ENCODE assay signal across 7 cellular contexts in genomic region chrX:15746651-15747050, GRCh38. TPM values are rescaled to one million over a fixed set of nuclear protein-coding genes. Genes with fewer than 3 reads are reported as not detected.
DNase-seq lines count a peak whose midpoint lies in the region; ATAC-seq and TF ChIP-seq lines count a peak whose summit lies in the region.
"Not testable (repeated sequence)": the region's sequence is repeated elsewhere in the genome, so short reads cannot be mapped to it uniquely, and the experiment has no call there.

No MANE protein-coding gene starts in this region.

- not testable (repeated sequence) for H3T11ph ChIP-seq in H9 (ENCODE audit: low read length)

- H4K8ac ChIP-seq in H9 (replicated peaks; ENCODE audit: insufficient read length, low read depth, low read length): not testable (repeated sequence)

- H2BK5ac ChIP-seq in H9 (ENCODE audit: insufficient read length, low read length): not testable (repeated sequence)

- ATAC-seq in CD4-positive, alpha-beta T cell (ENCODE audit: poor library complexity); T-cell (replicated peaks in 1 of 4): not testable (repeated sequence)

- not testable (repeated sequence) for H2AFZ ChIP-seq in H9 (ENCODE audit: low read length)

- POLR2A ChIA-PET in CD4-positive, alpha-beta T cell (lab: Charles Lee): interaction anchor here (13.9 kb wide), 1 partner anchor 8 kb away, joined by 204 read pairs; the partner anchor contains the start of gene CA5B
- POLR2A ChIA-PET in T-cell (lab: Charles Lee): interaction anchor here in 1 of 2 donors (2.1 kb wide), 1 partner anchor 8 kb away, joined by 15 read pairs; the partner anchor contains the start of gene CA5B

- H3K36me3 Mint-ChIP-seq in CD4-positive, alpha-beta T cell (ENCODE audit: low read depth): peaks cover 80% of the 10 kb centered on the region
- H3K36me3 Mint-ChIP-seq in H9 (ENCODE audit: insufficient read depth in 1 of 3, low read depth in 3 of 3): peaks cover 3 to 14% (median 10%) of the 10 kb centered on the region in 3 experiments; a peak in 6 of 7 replicates
- H3K36me3 Mint-ChIP-seq in T-cell: peaks cover 49% of the 10 kb centered on the region
- H3K36me3 Mint-ChIP-seq in activated naive CD8-positive, alpha-beta T cell; mesothelial cell of epicardium; progenitor cell of endocrine pancreas (ENCODE audit: insufficient read depth): not testable (repeated sequence)

- H3K9me3 Mint-ChIP-seq in CD4-positive, alpha-beta T cell; H9; T-cell; activated naive CD8-positive, alpha-beta T cell (ENCODE audit: low read depth); mesothelial cell of epicardium; progenitor cell of endocrine pancreas (ENCODE audit: low read depth): not testable (repeated sequence)

- not testable (repeated sequence) for H3K4me1 ChIP-seq in H9 (ENCODE audit: insufficient read depth, low read length)
- peaks cover 20% of the 10 kb centered on the region for H3K4me1 ChIP-seq in left ventricle myocardium inferior

- H3K23me2 ChIP-seq in H9 (ENCODE audit: insufficient read length, low read depth, low read length, poor library complexity, severe bottlenecking): not testable (repeated sequence)

- H3K9ac ChIP-seq in H9 (ENCODE audit: extremely low read depth, insufficient read length, low read length): not testable (repeated sequence)

- H2BK12ac ChIP-seq in H9 (ENCODE audit: insufficient read length, low read depth, low read length): not testable (repeated sequence)

- H3K4me3 Mint-ChIP-seq in CD4-positive, alpha-beta T cell: peak overlapping the region; percentile 42
- H3K4me3 Mint-ChIP-seq in H9 (peak overlapping the region; percentile 12 to 15; a peak in 4 of 5 replicates), mesothelial cell of epicardium (peak overlapping the region; percentile 22), progenitor cell of endocrine pancreas (ENCODE audit: low read depth) (peak overlapping the region; percentile 43)
- not testable (repeated sequence) for H3K4me3 Mint-ChIP-seq in T-cell; activated naive CD8-positive, alpha-beta T cell

- H2BK120ac ChIP-seq in H9 (ENCODE audit: low read depth, low read length, poor library complexity, severe bottlenecking): not testable (repeated sequence)

- intact Hi-C loops in CD4-positive, alpha-beta T cell (cut with DNase I, micrococcal nuclease); left ventricle myocardium inferior (cut with micrococcal nuclease): not testable (repeated sequence)

- not testable (repeated sequence) for H3K56ac ChIP-seq in H9 (ENCODE audit: insufficient read length, low read depth, low read length)

- not testable (repeated sequence) for DNase-seq in CD4-positive, alpha-beta T cell; T-cell; left ventricle myocardium inferior; progenitor cell of endocrine pancreas (ENCODE audit: low spot score, unreplicated experiment)
- peak; percentile 36 for DNase-seq in H9
- DNase-seq in mesothelial cell of epicardium (ENCODE audit: low spot score in 2 of 2, unreplicated experiment in 2 of 2): peak in 1 of 2 experiments; percentile 47

- not testable (repeated sequence) for H3K9me3 ChIP-seq in CD4-positive, alpha-beta T cell (ENCODE audit: control insufficient read depth, low read length); H9 (ENCODE audit: control insufficient read depth, low read depth, low read length); left ventricle myocardium inferior (replicated peaks)

- H4K5ac ChIP-seq in H9 (ENCODE audit: insufficient read length, low read depth, low read length): not testable (repeated sequence)

- not testable (repeated sequence) for H3K79me2 ChIP-seq in H9 (ENCODE audit: insufficient read depth, low read length)

- not testable (repeated sequence) for TF ChIP-seq CTCF in CD4-positive, alpha-beta T cell (IDR thresholded peaks at IDR 0.05); H9 (conservative IDR thresholded peaks at IDR 0.05); left ventricle myocardium inferior (IDR thresholded peaks at IDR 0.05; ENCODE audit: borderline replicate concordance); mesothelial cell of epicardium (IDR thresholded peaks at IDR 0.05; ENCODE audit: unreplicated experiment); progenitor cell of endocrine pancreas (IDR thresholded peaks at IDR 0.05; ENCODE audit: unreplicated experiment)

- H3K4ac ChIP-seq in H9 (ENCODE audit: low read depth, low read length): not testable (repeated sequence)

- not testable (repeated sequence) for H3K18ac ChIP-seq in H9 (ENCODE audit: insufficient read length, low read depth, low read length)

- not testable (repeated sequence) for H3K14ac ChIP-seq in H9 (ENCODE audit: insufficient read depth, low read length)

- WGBS in H9 (ENCODE audit: extremely low coverage, insufficient read length, low lambda C conversion rate): no CpG with 5 or more reads among the region's 6 CpGs

- CTCF ChIA-PET in CD4-positive, alpha-beta T cell (lab: Charles Lee): interaction anchor here (0.6 to 1.0 kb wide), 2 partner anchors 9 to 13 kb away, joined by 3 read pairs; partner anchors contain the start of gene CA5B
- CTCF ChIA-PET in T-cell (lab: Charles Lee): interaction anchor here in 1 of 2 donors (0.6 kb wide), 2 partner anchors 10 to 1819 kb away, joined by 4 to 9 read pairs; no protein-coding TSS in a partner anchor

- not testable (repeated sequence) for H2AK5ac ChIP-seq in H9 (ENCODE audit: insufficient read length, low read length)

- not testable (repeated sequence) for H2BK15ac ChIP-seq in H9 (ENCODE audit: low read depth, low read length)

- not testable (repeated sequence) for H2BK20ac ChIP-seq in H9 (ENCODE audit: low read depth, low read length, poor library complexity, severe bottlenecking)

- not testable (repeated sequence) for H3K4me2 ChIP-seq in H9 (ENCODE audit: insufficient read depth, insufficient read length, low read length)

- not testable (repeated sequence) for H4K20me1 ChIP-seq in H9 (ENCODE audit: control insufficient read depth, insufficient read depth, insufficient read length)

- H3K23ac ChIP-seq in H9 (ENCODE audit: insufficient read length, low read depth, low read length): not testable (repeated sequence)

- H3K27me3 ChIP-seq in CD4-positive, alpha-beta T cell (ENCODE audit: control insufficient read depth, insufficient read depth, low read length); H9 (ENCODE audit: insufficient read depth, low read length); left ventricle myocardium inferior (ENCODE audit: low read depth): not testable (repeated sequence)

- not testable (repeated sequence) for H3K4me3 ChIP-seq in left ventricle myocardium inferior

- H3K27ac Mint-ChIP-seq in CD4-positive, alpha-beta T cell: peak overlapping the region; percentile 91
- peak overlapping the region in 2 of 3 experiments; percentile 51 to 71; a peak in 5 of 7 replicates for H3K27ac Mint-ChIP-seq in H9
- H3K27ac Mint-ChIP-seq in T-cell: peak overlapping the region; percentile 76 to 90
- peak overlapping the region; percentile 61 for H3K27ac Mint-ChIP-seq in activated naive CD8-positive, alpha-beta T cell
- peak overlapping the region; percentile 89 for H3K27ac Mint-ChIP-seq in mesothelial cell of epicardium
- peak overlapping the region; percentile 74 for H3K27ac Mint-ChIP-seq in progenitor cell of endocrine pancreas

- not testable (repeated sequence) for H4K91ac ChIP-seq in H9 (ENCODE audit: insufficient read length, low read depth, low read length)

- not testable (repeated sequence) for H3K79me1 ChIP-seq in H9 (ENCODE audit: insufficient read depth, low read depth, low read length, poor library complexity, severe bottlenecking)

- H3K36me3 ChIP-seq in left ventricle myocardium inferior: not testable (repeated sequence)

- peaks cover 93% of the 10 kb centered on the region for H3K4me1 Mint-ChIP-seq in CD4-positive, alpha-beta T cell (ENCODE audit: low read depth)
- H3K4me1 Mint-ChIP-seq in H9 (peaks cover 52 to 53% of the 10 kb centered on the region in 2 experiments), T-cell (peaks cover 87 to 92% (median 90%) of the 10 kb centered on the region in 3 donors), mesothelial cell of epicardium (peaks cover 62% of the 10 kb centered on the region), progenitor cell of endocrine pancreas (ENCODE audit: low read depth) (peaks cover 37% of the 10 kb centered on the region)
- H3K4me1 Mint-ChIP-seq in activated naive CD8-positive, alpha-beta T cell (ENCODE audit: low read depth): peaks cover 83% of the 10 kb centered on the region

- H3K27ac ChIP-seq in CD4-positive, alpha-beta T cell (ENCODE audit: low read depth, low read length): peak overlapping the region; percentile 13
- H3K27ac ChIP-seq in H9 (ENCODE audit: insufficient read length, low read depth, low read length): not testable (repeated sequence)
- H3K27ac ChIP-seq in left ventricle myocardium inferior (replicated peaks): peak overlapping the region; percentile 23

- H3K27me3 Mint-ChIP-seq in CD4-positive, alpha-beta T cell; H9 (ENCODE audit: low read depth); T-cell; activated naive CD8-positive, alpha-beta T cell; mesothelial cell of epicardium (ENCODE audit: low read depth); progenitor cell of endocrine pancreas: not testable (repeated sequence)

RNA-seq across cellular contexts. Expression of gene CA5B, which starts 8.6 kb away (rescaled TPM):
- total RNA-seq in CD4-positive, alpha-beta T cell: 10 to 100 TPM; 60.8 to 64.5 TPM
- total RNA-seq in H9 (2021) (6.4 and 8.3 TPM in 2 replicates), T-cell (10 to 100 TPM; 34.2 to 80.9 (median 44.6) TPM), left ventricle myocardium inferior (3.2 TPM), mesothelial cell of epicardium (24.0 to 25.3 TPM (median 24.7 TPM) in 3 replicates), progenitor cell of endocrine pancreas (9.3 and 9.7 TPM in 2 replicates)

RNA-seq across cellular contexts. Expression of gene ZRSR2, which starts 43.6 kb away (rescaled TPM):
- total RNA-seq in CD4-positive, alpha-beta T cell: 10 to 100 TPM; 18.4 to 21.1 TPM
- 20.2 and 21.1 TPM in 2 replicates for total RNA-seq in H9 (2021)
- 10 to 100 TPM; 18.5 to 35.4 (median 21.6) TPM for total RNA-seq in T-cell
- 7.8 TPM for total RNA-seq in left ventricle myocardium inferior
- 20.4 to 22.4 TPM (median 21.5 TPM) in 3 replicates for total RNA-seq in mesothelial cell of epicardium
- total RNA-seq in progenitor cell of endocrine pancreas: 19.3 and 24.5 TPM in 2 replicates
